Comparison of ENCODE assay signal across 1 cellular context in genomic region chr10:124627851-124628675, GRCh38.
TF ChIP-seq lines count a peak whose summit lies in the region.

No MANE protein-coding gene starts in this region.

TF ChIP-seq in HepG2, 621 proteins besides CTCF, POLR2A, EP300 and RAD21 (continued from another document):
- TF ChIP-seq ZNF503 (CRISPR knock-in tag; IDR thresholded peaks at IDR 0.05), result no peak
- TF ChIP-seq BATF2 (CRISPR knock-in tag; IDR thresholded peaks at IDR 0.05), result no peak
- TF ChIP-seq ZUFSP (CRISPR knock-in tag; IDR thresholded peaks at IDR 0.05; ENCODE audit: borderline replicate concordance), result no peak
- TF ChIP-seq CSRNP2 (CRISPR knock-in tag; conservative IDR thresholded peaks at IDR 0.05; ENCODE audit: low read depth), result no peak
- TF ChIP-seq NBN (conservative IDR thresholded peaks at IDR 0.05), result no peak
- no peak for TF ChIP-seq E2F5 (CRISPR knock-in tag; conservative IDR thresholded peaks at IDR 0.05)
- no peak for TF ChIP-seq SP1 (IDR thresholded peaks at IDR 0.05)
- no peak for TF ChIP-seq SP1 (CRISPR knock-in tag; IDR thresholded peaks at IDR 0.05)
- TF ChIP-seq ZNF354B (CRISPR knock-in tag; IDR thresholded peaks at IDR 0.05), result no peak
- no peak for TF ChIP-seq ATF6 (CRISPR knock-in tag; conservative IDR thresholded peaks at IDR 0.05)
